Comparison of ENCODE assay signal across 34 cellular contexts in the genomic region with DNA sequence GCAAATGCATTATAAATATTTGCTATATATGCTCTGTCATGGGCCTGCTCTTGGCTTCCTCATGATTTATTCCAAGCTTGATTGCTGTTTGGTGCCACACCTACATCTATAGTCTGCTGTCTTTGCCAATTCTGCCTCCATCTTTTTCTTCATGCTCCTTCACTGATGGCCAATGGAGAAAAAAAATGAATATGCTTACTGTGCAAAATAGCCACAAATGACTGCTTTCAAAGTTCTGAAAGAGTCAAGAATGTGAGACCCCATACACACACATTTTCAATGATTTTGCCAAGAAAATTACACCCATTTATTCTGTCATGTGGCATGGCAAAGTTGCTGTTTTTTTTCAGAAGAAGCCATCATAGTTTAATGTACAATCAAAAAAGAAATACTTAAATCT.
"Had no signal": no experiment of that assay in that cellular context is flagged by ENCODE, and none has a peak within 500 bp of the region (broad histone marks: within the 10 kb centered on the region; RNA-seq: fewer than 3 reads in every experiment).

No MANE protein-coding gene starts in this region.

- FAIRE-seq: RCC 7860 had no signal

- H3K36me3 ChIP-seq: MG63, SJCRH30 had no signal

- H3K27ac ChIP-seq: PC-9, RWPE1, SJCRH30, SK-N-MC had no signal

- ATAC-seq: Panc1, Right ventricle myocardium inferior, SK-N-SH treated with all-trans-retinoic acid at 6 μM for 48 hours, T-cell had no signal

- H3K4me2 ChIP-seq: PC-9 had no signal

- DNase-seq: Kasumi-1, MG63, NCI-H1048, NCI-H1092 treated with DMSO at 0.1 percent for 48 hours, NCI-H1105 treated with DMSO at 0.1 percent for 48 hours, NCI-H1417, NCI-H1436, NCI-H146, NCI-H1694, NCI-H187, NCI-H1930, NCI-H2029 treated with DMSO at 0.1 percent for 48 hours, NCI-H2081 treated with DMSO at 0.1 percent for 48 hours, NCI-H2107, NCI-H2171, NCI-H226, NCI-H446 treated with DMSO at 0.1 percent for 48 hours, NCI-H510A, NCI-H524, NCI-H526, NCI-H69, NCI-H748 treated with DMSO at 0.1 percent for 48 hours, NCI-H82, PC-9, SHP77, SIG-M5, SJCRH30, T-cell had no signal

- H3K4me3 ChIP-seq: MG63, PC-9, SJCRH30, SK-N-MC had no signal

- H3K9me3 ChIP-seq: MG63, SJCRH30 had no signal

- H3K4me1 ChIP-seq: SJCRH30 had no signal

- H2AFZ ChIP-seq: PC-9 had no signal
